In genomic region chr1:41714613-41715389, GRCh38 we compare ENCODE assay signal across 18 cellular contexts.
DNase-seq lines count a peak whose midpoint lies in the region; ATAC-seq, FAIRE-seq and TF ChIP-seq lines count a peak whose summit lies in the region.
"Had no signal": no experiment of that assay in that cellular context is flagged by ENCODE, and none has a peak within 500 bp of the region (broad histone marks: within the 10 kb centered on the region; RNA-seq: fewer than 3 reads in every experiment).

No MANE protein-coding gene starts in this region.

- POLR2A ChIA-PET in GM10248 (lab: Yijun Ruan, JAX) = no interaction called here

- H3K36me3 ChIP-seq in BE2C (no peaks in the 10 kb centered on the region), astrocyte (ENCODE audit: insufficient read depth, low read length) (no peaks in the 10 kb centered on the region), mesenchymal stem cell (ENCODE audit: control insufficient read depth in 1 of 2, insufficient read depth in 2 of 2, low read depth in 1 of 2, low read length in 2 of 2) (no peaks in the 10 kb centered on the region)
- H3K36me3 ChIP-seq: prostate gland, upper lobe of left lung had no signal

- no peak overlapping the region for H4K91ac ChIP-seq in mesenchymal stem cell (ENCODE audit: low read length)

- no peak overlapping the region for H2BK120ac ChIP-seq in mesenchymal stem cell (ENCODE audit: low read depth, low read length)

- no peak overlapping the region for H4K8ac ChIP-seq in mesenchymal stem cell (ENCODE audit: low read length)

- ATAC-seq in GM18505 (IDR thresholded peaks at IDR 0.05; ENCODE audit: unreplicated experiment) = no peak
- ATAC-seq: Right ventricle myocardium inferior had no signal

- no peak overlapping the region for H2BK12ac ChIP-seq in mesenchymal stem cell (ENCODE audit: low read length in 2 of 2)

- no peak overlapping the region for H3K4me3 ChIP-seq in BE2C (ENCODE audit: low read depth, low read length)
- no peak overlapping the region for H3K4me3 ChIP-seq in astrocyte (ENCODE audit: insufficient read depth, low read depth, low read length)
- H3K4me3 ChIP-seq in mesenchymal stem cell (ENCODE audit: insufficient read depth in 1 of 2, low read depth in 1 of 2, low read length in 2 of 2) = no peak overlapping the region
- H3K4me3 ChIP-seq: prostate gland, upper lobe of left lung had no signal

- H3K4me1 ChIP-seq in BE2C (peaks cover 4% of the 10 kb centered on the region; the same call in 1 of the 2 replicates), astrocyte (ENCODE audit: insufficient read depth, low read length) (peaks cover 26% of the 10 kb centered on the region), mesenchymal stem cell (ENCODE audit: control insufficient read depth, insufficient read depth, low read depth, low read length) (peaks cover 54% of the 10 kb centered on the region)
- H3K4me1 ChIP-seq: prostate gland, upper lobe of left lung had no signal

- no peaks in the 10 kb centered on the region for H4K20me1 ChIP-seq in astrocyte (ENCODE audit: insufficient read depth, low read length)

- H3K18ac ChIP-seq in mesenchymal stem cell (ENCODE audit: low read depth in 1 of 2, low read length in 2 of 2) = no peak overlapping the region

- H3K79me2 ChIP-seq in astrocyte (ENCODE audit: insufficient read depth, low read length) = no peaks in the 10 kb centered on the region

- no peak overlapping the region for H3K23ac ChIP-seq in mesenchymal stem cell (ENCODE audit: low read length in 2 of 2)

- H3K27me3 ChIP-seq in BE2C (no peaks in the 10 kb centered on the region), astrocyte (ENCODE audit: insufficient read depth, low read length) (no peaks in the 10 kb centered on the region), mesenchymal stem cell (ENCODE audit: control insufficient read depth in 1 of 2, insufficient read depth in 1 of 2, low read length in 2 of 2) (no peaks in the 10 kb centered on the region)
- H3K27me3 ChIP-seq: upper lobe of left lung had no signal

- H3K14ac ChIP-seq in mesenchymal stem cell (ENCODE audit: low read length in 2 of 2) = peak overlapping the region in 1 of 2 experiments; percentile 38

- H3K36me3 Mint-ChIP-seq in astrocyte (ENCODE audit: low read depth, unreplicated experiment) = peaks cover 2% of the 10 kb centered on the region
- no peaks in the 10 kb centered on the region for H3K36me3 Mint-ChIP-seq in T-helper 2 cell treated with Interferon-gamma antibody and Interleukin-4, amounts not matched to agents 5 μg/mL and 100 μg/mL, for 36 hours (ENCODE audit: low read depth)

- H3K9me3 Mint-ChIP-seq in astrocyte (ENCODE audit: unreplicated experiment) = peaks cover 4% of the 10 kb centered on the region
- no peaks in the 10 kb centered on the region for H3K9me3 Mint-ChIP-seq in T-helper 2 cell treated with Interferon-gamma antibody and Interleukin-4, amounts not matched to agents 5 μg/mL and 100 μg/mL, for 36 hours
- H3K9me3 Mint-ChIP-seq: activated naive CD4-positive, alpha-beta T cell treated with anti-CD3 and anti-CD28 coated beads for 36 hours; central memory CD8-positive, alpha-beta T cell had no signal

- H3K9me3 ChIP-seq in BE2C (no peaks in the 10 kb centered on the region), astrocyte (ENCODE audit: insufficient read depth, low read depth, low read length) (no peaks in the 10 kb centered on the region), mesenchymal stem cell (ENCODE audit: control insufficient read depth, low read length) (no peaks in the 10 kb centered on the region)
- H3K9me3 ChIP-seq: prostate gland, upper lobe of left lung had no signal

- peaks cover 19% of the 10 kb centered on the region for H3K79me1 ChIP-seq in mesenchymal stem cell (replicated peaks; ENCODE audit: low read length, poor library complexity, severe bottlenecking)

- H3K27me3 Mint-ChIP-seq in astrocyte (ENCODE audit: low read depth, unreplicated experiment) = peaks cover 15% of the 10 kb centered on the region
- H3K27me3 Mint-ChIP-seq in T-helper 2 cell treated with Interferon-gamma antibody and Interleukin-4, amounts not matched to agents 5 μg/mL and 100 μg/mL, for 36 hours (ENCODE audit: low read depth) = no peaks in the 10 kb centered on the region
- H3K27me3 Mint-ChIP-seq: central memory CD8-positive, alpha-beta T cell had no signal

- FAIRE-seq in astrocyte (lab: Jason Lieb, UNC) = no peak
- FAIRE-seq in GM19239 (lab: Jason Lieb, UNC) = no peak
- FAIRE-seq: GM12892, islet of Langerhans, TTC549 had no signal

- peak overlapping the region; percentile 72 for H3K9ac ChIP-seq in astrocyte (ENCODE audit: low read length)
- H3K9ac ChIP-seq in mesenchymal stem cell (ENCODE audit: low read length) = no peak overlapping the region

- no peak overlapping the region for H2BK5ac ChIP-seq in mesenchymal stem cell (ENCODE audit: low read depth, low read length, poor library complexity, severe bottlenecking)

- DNase-seq in BE2C (peak; percentile 58), NCI-H1092 treated with DMSO at 0.1 percent for 48 hours (lab: John Stamatoyannopoulos, UW) (peak; percentile 76), astrocyte (ENCODE audit: low read depth) (peak; percentile 13), mesenchymal stem cell (no peak), GM19239 (ENCODE audit: insufficient read length, low spot score) (no peak), GM10248 (ENCODE audit: extremely low spot score) (no peak)
- DNase-seq in T-helper 2 cell treated with Interferon-gamma antibody and Interleukin-4, amounts not matched to agents 5 μg/mL and 100 μg/mL, for 36 hours (ENCODE audit: low spot score) = no peak
- DNase-seq: activated naive CD4-positive, alpha-beta T cell treated with anti-CD3 and anti-CD28 coated beads for 36 hours; NCI-H1105; upper lobe of left lung had no signal

- no peak for TF ChIP-seq CTCF in BE2C (IDR thresholded peaks at IDR 0.05; ENCODE audit: low read depth, low read length)
- TF ChIP-seq CTCF in astrocyte (IDR thresholded peaks at IDR 0.05; ENCODE audit: insufficient read depth, low read depth, low read length) = no peak
- no peak for TF ChIP-seq CTCF in GM10248 (IDR thresholded peaks at IDR 0.05; ENCODE audit: control extremely low read depth, extremely low read depth, low read depth, missing control alignments)

- H3K4me3 Mint-ChIP-seq in astrocyte (ENCODE audit: unreplicated experiment) = no peak overlapping the region
- no peak overlapping the region for H3K4me3 Mint-ChIP-seq in T-helper 2 cell treated with Interferon-gamma antibody and Interleukin-4, amounts not matched to agents 5 μg/mL and 100 μg/mL, for 36 hours
- H3K4me3 Mint-ChIP-seq: activated naive CD4-positive, alpha-beta T cell treated with anti-CD3 and anti-CD28 coated beads for 36 hours; central memory CD8-positive, alpha-beta T cell had no signal

- no peak overlapping the region for H2BK15ac ChIP-seq in mesenchymal stem cell (ENCODE audit: low read depth, poor library complexity, severe bottlenecking)

- H2AFZ ChIP-seq in astrocyte (ENCODE audit: low read depth, low read length) = no peak overlapping the region
- H2AFZ ChIP-seq in mesenchymal stem cell (ENCODE audit: low read depth, low read length) = no peak overlapping the region

- no peak for TF ChIP-seq POLR2A in GM18505 (IDR thresholded peaks at IDR 0.05; ENCODE audit: borderline replicate concordance, extremely low read depth, insufficient read depth, insufficient read length)

- H2AK5ac ChIP-seq in mesenchymal stem cell (ENCODE audit: low read length, severe bottlenecking) = peak overlapping the region; percentile 94

- H3K27ac ChIP-seq in astrocyte (ENCODE audit: low read depth, low read length) (peak overlapping the region; percentile 90), mesenchymal stem cell (ENCODE audit: low read length, poor library complexity, severe bottlenecking) (peak overlapping the region; percentile 75)
- H3K27ac ChIP-seq: epithelial cell of prostate, prostate gland, upper lobe of left lung had no signal

- peak overlapping the region; percentile 88 for H3K27ac Mint-ChIP-seq in astrocyte (ENCODE audit: unreplicated experiment)
- no peak overlapping the region for H3K27ac Mint-ChIP-seq in T-helper 2 cell treated with Interferon-gamma antibody and Interleukin-4, amounts not matched to agents 5 μg/mL and 100 μg/mL, for 36 hours

- CTCF ChIA-PET in GM10248 (lab: Yijun Ruan, JAX) = interaction anchor here (2.1 kb wide), 1 partner anchor 13 kb away, joined by 5 read pairs; no protein-coding TSS in a partner anchor

- H3K4me2 ChIP-seq in astrocyte (ENCODE audit: low read length) (peak overlapping the region; percentile 83), mesenchymal stem cell (ENCODE audit: low read length, poor library complexity, severe bottlenecking) (no peak overlapping the region)

- no peak overlapping the region for H3K4ac ChIP-seq in mesenchymal stem cell (ENCODE audit: low read depth in 1 of 2, low read length in 2 of 2)

- H3K4me1 Mint-ChIP-seq in astrocyte (ENCODE audit: low read depth, unreplicated experiment) = peaks cover 21% of the 10 kb centered on the region
- peaks cover 29% of the 10 kb centered on the region for H3K4me1 Mint-ChIP-seq in T-helper 2 cell treated with Interferon-gamma antibody and Interleukin-4, amounts not matched to agents 5 μg/mL and 100 μg/mL, for 36 hours (ENCODE audit: low read depth)

- 88% methylated on average over 9 of the region's 9 CpGs for WGBS in mesenchymal stem cell

Comparison
In these comparisons a context has a peak if more than half of its experiments do, and no peak if none do; other contexts are left out.
1. DNase-seq: peak in BE2C (single experiment), NCI-H1092 treated with DMSO at 0.1 percent for 48 hours (single experiment) and astrocyte (single experiment); none in mesenchymal stem cell (single experiment), T-helper 2 cell treated with Interferon-gamma antibody and Interleukin-4, amounts not matched to agents 5 μg/mL and 100 μg/mL, for 36 hours (single experiment), GM19239 (single experiment) and GM10248 (single experiment).